ENCODE assay signal across 23 cellular contexts in genomic region chr15:46589088-46589487, GRCh38.
"Had no signal": no experiment of that assay in that cellular context is flagged by ENCODE, and none has a peak within 500 bp of the region (broad histone marks: within the 10 kb centered on the region; RNA-seq: fewer than 3 reads in every experiment).

No MANE protein-coding gene starts in this region.

- DNase-seq: cortex of kidney; effector memory CD8-positive, alpha-beta T cell; erythroblast; esophagus squamous epithelium; foreskin melanocyte; glutamatergic neuron; heart right ventricle; hypothalamus; left ventricle myocardium superior; lower lobe of right lung; natural killer cell; nucleus accumbens; sigmoid colon; stimulated activated CD4-positive, alpha-beta T cell treated with anti-CD3 and anti-CD28 coated beads, Interleukin-2, amount 100 ng/mL, for 24 hours; stimulated activated CD4-positive, alpha-beta T cell treated with anti-CD3 and anti-CD28 coated beads, Interleukin-4, amount 100 ng/mL, for 24 hours; stimulated activated naive CD4-positive, alpha-beta T cell treated with Interleukin-2 at 50 U/mL for 16 hours; stomach; thyroid gland; trophoblast cell had no signal

- H3K27ac ChIP-seq: esophagus squamous epithelium, heart right ventricle, lower lobe of right lung, prostate gland, right atrium auricular region, sigmoid colon, stomach, thyroid gland, vagina had no signal

- H3K27me3 ChIP-seq: esophagus squamous epithelium, heart right ventricle, right atrium auricular region, sigmoid colon, stomach, thyroid gland, vagina had no signal

- H3K36me3 ChIP-seq: esophagus squamous epithelium, heart right ventricle, lower lobe of right lung, prostate gland, right atrium auricular region, sigmoid colon, stomach, thyroid gland, vagina had no signal

- ATAC-seq: effector memory CD8-positive, alpha-beta T cell; left ventricle myocardium superior; lower lobe of right lung; natural killer cell; stimulated activated effector memory CD8-positive, alpha-beta T cell treated with anti-CD3 and anti-CD28 coated beads, Interleukin-12 subunit alpha, Interleukin-12 subunit beta, amount 100 ng/mL, for 72 hours had no signal

- H3K4me1 ChIP-seq: esophagus squamous epithelium, heart right ventricle, lower lobe of right lung, prostate gland, right atrium auricular region, sigmoid colon, stomach, thyroid gland, vagina had no signal

- H3K4me3 ChIP-seq: esophagus squamous epithelium, heart right ventricle, lower lobe of right lung, prostate gland, right atrium auricular region, sigmoid colon, stomach, thyroid gland, vagina had no signal
